ENCODE assay signal across 8 cellular contexts in genomic region chr9:70111042-70111602, GRCh38.
A peak's percentile ranks its signal among the peaks of the same experiment; 100 is the strongest.
DNase-seq lines count a peak whose midpoint lies in the region; ATAC-seq and TF ChIP-seq lines count a peak whose summit lies in the region.

No MANE protein-coding gene starts in this region.

- intact Hi-C loops in Panc1 (cut with micrococcal nuclease; ENCODE audit: unreplicated experiment) = loop anchor here (1.0 to 2.0 kb wide), 2 partner anchors 67 to 138 kb away; no protein-coding TSS in a partner anchor

- H3K9ac ChIP-seq in trophoblast cell (ENCODE audit: low read length) = no peak overlapping the region

- in situ Hi-C loops in Panc1 (cut with HindIII; ENCODE audit: low pct_unique_long_range_greater_than_20kb, low sequenced_read_pairs) = no loop called here

- H4K12ac ChIP-seq in trophoblast cell (ENCODE audit: low read depth, low read length) = no peak overlapping the region

- ATAC-seq in GM19468 (IDR thresholded peaks at IDR 0.05; ENCODE audit: extremely low read depth, unreplicated experiment) = peak; percentile 74
- peak; percentile 78 for ATAC-seq in Panc1

- TF ChIP-seq CTCF in Panc1 (IDR thresholded peaks at IDR 0.05) = peak; percentile 82

- DNase-seq in COR-L47 (lab: John Stamatoyannopoulos, UW) = peak; percentile 93
- peak; percentile 63 for DNase-seq in HT1080 (ENCODE audit: low read depth)
- DNase-seq in Panc1 (ENCODE audit: low read depth, low spot score) = no peak
- DNase-seq in activated effector memory CD4-positive, alpha-beta T cell treated with anti-CD3 and anti-CD28 coated beads, Interleukin-2, amount 50 U/mL, for 16 hours = peak; percentile 84
- DNase-seq in glomerular visceral epithelial cell (ENCODE audit: extremely low spot score) = peak; percentile 75
- DNase-seq in trophoblast cell = peak; percentile 82 to 93
- no peak for DNase-seq in MV-4-11 (lab: John Stamatoyannopoulos, UW)

- no peak overlapping the region for H3K4me2 ChIP-seq in trophoblast cell (ENCODE audit: low read length)

- POLR2A ChIA-PET in Panc1 (lab: Charles Lee) = no interaction called here

- H4K8ac ChIP-seq in trophoblast cell (ENCODE audit: low read depth, low read length) = no peak overlapping the region

- no peaks in the 10 kb centered on the region for H3K79me2 ChIP-seq in trophoblast cell (ENCODE audit: control insufficient read depth, insufficient read depth, low read length, poor library complexity)

- no peaks in the 10 kb centered on the region for H3K79me1 ChIP-seq in trophoblast cell (ENCODE audit: low read length)

- H3K9me3 ChIP-seq in Panc1 (ENCODE audit: control insufficient read depth, insufficient read depth, low read depth, low read length) (no peaks in the 10 kb centered on the region), trophoblast cell (ENCODE audit: insufficient read depth, low read depth, low read length) (no peaks in the 10 kb centered on the region)

- no peaks in the 10 kb centered on the region for H3K4me1 ChIP-seq in Panc1 (ENCODE audit: control insufficient read depth, insufficient read depth, low read length)
- peaks cover 0 to 3% of the 10 kb centered on the region in 2 experiments for H3K4me1 ChIP-seq in trophoblast cell (ENCODE audit: control insufficient read depth in 1 of 2, insufficient read depth in 2 of 2, low read length in 2 of 2)

- H4K91ac ChIP-seq in trophoblast cell (ENCODE audit: low read depth, low read length) = no peak overlapping the region

- no peak overlapping the region for H2BK5ac ChIP-seq in trophoblast cell (ENCODE audit: low read depth, low read length, poor library complexity)

- H2AFZ ChIP-seq in trophoblast cell (ENCODE audit: insufficient read depth, low read length, poor library complexity) = no peak overlapping the region

- CTCF ChIA-PET in Panc1 (lab: Charles Lee) = no interaction called here

- no peak overlapping the region for H3K4ac ChIP-seq in trophoblast cell (ENCODE audit: low read depth, low read length)

- H3K23ac ChIP-seq in trophoblast cell (ENCODE audit: low read length) = no peak overlapping the region

- H2BK120ac ChIP-seq in trophoblast cell (ENCODE audit: insufficient read depth, low read length, poor library complexity) = no peak overlapping the region

- no peaks in the 10 kb centered on the region for H3K36me3 ChIP-seq in Panc1 (ENCODE audit: control insufficient read depth, insufficient read depth, low read length)
- H3K36me3 ChIP-seq in trophoblast cell (ENCODE audit: control insufficient read depth in 1 of 2, insufficient read depth in 2 of 2, low read length in 2 of 2) = no peaks in the 10 kb centered on the region

- H2AK5ac ChIP-seq in trophoblast cell (ENCODE audit: low read length) = no peak overlapping the region

- H3K4me3 ChIP-seq in Panc1 (ENCODE audit: low read depth in 2 of 2, low read length in 2 of 2) = no peak overlapping the region
- no peak overlapping the region for H3K4me3 ChIP-seq in trophoblast cell (ENCODE audit: low read depth, low read length)

- H3K27me3 ChIP-seq in Panc1 (ENCODE audit: control insufficient read depth, insufficient read depth, low read length) (no peaks in the 10 kb centered on the region), trophoblast cell (ENCODE audit: insufficient read depth, low read length) (no peaks in the 10 kb centered on the region)

- no TSS peak for BruUV-seq in Panc1 (replicated peaks; lab: Mats Ljungman, UMichigan)

- no CpG with 5 or more reads among the region's 4 CpGs for WGBS in trophoblast cell (ENCODE audit: extremely low coverage, insufficient coverage, insufficient read length)

- no peak overlapping the region for H3K18ac ChIP-seq in trophoblast cell (ENCODE audit: low read length)

- no peak overlapping the region for H2BK12ac ChIP-seq in trophoblast cell (ENCODE audit: low read length)

- no peak overlapping the region for H3K27ac ChIP-seq in Panc1 (ENCODE audit: low read length)
- no peak overlapping the region for H3K27ac ChIP-seq in trophoblast cell (ENCODE audit: low read depth, low read length)

- no peak overlapping the region for H3K14ac ChIP-seq in trophoblast cell (ENCODE audit: low read length)

Comparison
In these comparisons a context has a peak if more than half of its experiments do, and no peak if none do; other contexts are left out.
1. DNase-seq: peak in COR-L47 (single experiment), HT1080 (single experiment), activated effector memory CD4-positive, alpha-beta T cell treated with anti-CD3 and anti-CD28 coated beads, Interleukin-2, amount 50 U/mL, for 16 hours (single experiment), glomerular visceral epithelial cell (single experiment) and trophoblast cell (2 of 2); none in Panc1 (single experiment) and MV-4-11 (single experiment).